In genomic region chr12:64625243-64626077, GRCh38 we compare ENCODE assay signal across 1 cellular context.
TF ChIP-seq lines count a peak whose summit lies in the region.

No MANE protein-coding gene starts in this region.

TF ChIP-seq in IMR-90, 13 proteins besides CTCF, POLR2A, EP300 and RAD21 (continued from another document):
- TF ChIP-seq USF2 (IDR thresholded peaks at IDR 0.05; ENCODE audit: low read depth, low read length) (peak; percentile 79), RCOR1 (IDR thresholded peaks at IDR 0.05; ENCODE audit: insufficient replicate concordance, low read length) (peak; percentile 3)
TF ChIP-seq in IMR-90: peak in this region for 6.
